In the genomic region with DNA sequence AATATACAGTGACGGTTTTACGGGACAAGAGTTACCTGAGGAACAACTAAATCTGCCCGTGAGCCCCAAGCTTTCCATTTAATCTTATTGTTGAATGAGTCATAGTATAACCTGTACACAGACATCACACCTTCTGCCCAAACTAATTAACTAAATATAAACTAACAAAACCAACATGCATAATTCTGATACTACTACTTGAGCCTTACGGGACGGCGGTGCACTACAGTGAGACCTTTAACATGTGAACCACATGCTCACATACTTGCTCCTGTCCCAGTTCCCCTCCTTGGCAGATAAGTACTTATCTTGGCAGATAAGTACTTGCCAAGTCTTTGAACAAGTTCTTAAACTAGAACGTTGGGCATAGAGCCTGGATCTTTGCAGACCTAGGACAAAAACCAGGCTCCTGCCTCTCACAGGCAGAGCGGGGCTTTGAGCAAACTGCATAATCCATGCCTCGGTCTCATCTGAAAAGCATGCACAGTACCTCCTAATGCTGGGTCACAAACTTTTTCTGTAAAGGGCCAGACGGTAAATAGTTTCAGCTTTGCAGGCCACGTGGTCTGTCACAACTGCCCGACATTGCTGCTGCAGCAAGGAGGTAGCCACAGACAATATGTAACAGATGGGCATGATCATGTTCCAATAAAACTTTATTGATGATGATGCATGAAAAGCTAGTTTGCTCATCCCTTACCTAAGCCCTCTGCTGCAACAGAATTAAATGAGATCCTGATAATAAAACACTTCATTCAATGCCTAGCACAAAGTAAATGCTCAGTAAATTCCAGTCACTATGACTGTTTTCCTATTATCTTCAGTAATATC, we compare ENCODE assay signal across 13 cellular contexts. TPM values are rescaled to one million over a fixed set of nuclear protein-coding genes. Genes with fewer than 3 reads are reported as not detected.
DNase-seq lines count a peak whose midpoint lies in the region; ATAC-seq and TF ChIP-seq lines count a peak whose summit lies in the region.
"Had no signal": no experiment of that assay in that cellular context is flagged by ENCODE, and none has a peak within 500 bp of the region (broad histone marks: within the 10 kb centered on the region; RNA-seq: fewer than 3 reads in every experiment).

No MANE protein-coding gene starts in this region.

- no peak overlapping the region for H3K4me3 Mint-ChIP-seq in activated CD8-positive, alpha-beta memory T cell treated with anti-CD3 and anti-CD28 coated beads, Interleukin-2, amount 10 ng/mL, durations not matched to agents 7 days and 5 days
- no peak overlapping the region for H3K4me3 Mint-ChIP-seq in type B pancreatic cell
- H3K4me3 Mint-ChIP-seq: dendritic cell treated with granulocyte-macrophage colony-stimulating factor and Interleukin-4, amounts not matched to agents 40 ng/mL and 50 ng/mL, for 4 days had no signal

- dilution Hi-C loops in mammary epithelial cell (cut with HindIII; ENCODE audit: low sequenced_read_pairs), result no loop called here

- H3K9me3 ChIP-seq in heart left ventricle (no peaks in the 10 kb centered on the region), right atrium auricular region (no peaks in the 10 kb centered on the region), mammary epithelial cell (replicated peaks; ENCODE audit: insufficient read depth, low read length) (no peaks in the 10 kb centered on the region)

- H3K9ac ChIP-seq in mammary epithelial cell (ENCODE audit: insufficient read depth, low read length), result no peak overlapping the region

- TF ChIP-seq POLR2A in heart left ventricle (IDR thresholded peaks at IDR 0.05), result no peak

- peaks cover 77% of the 10 kb centered on the region for H3K36me3 Mint-ChIP-seq in activated CD8-positive, alpha-beta memory T cell treated with anti-CD3 and anti-CD28 coated beads, Interleukin-2, amount 10 ng/mL, durations not matched to agents 7 days and 5 days
- peaks cover 56% of the 10 kb centered on the region for H3K36me3 Mint-ChIP-seq in type B pancreatic cell

- H2AFZ ChIP-seq in mammary epithelial cell (ENCODE audit: low read depth, low read length), result no peak overlapping the region

- H3K36me3 ChIP-seq in heart left ventricle (peaks cover 0 to 100% (median 95%) of the 10 kb centered on the region in 9 donors), right atrium auricular region (peaks cover 70% of the 10 kb centered on the region), mammary epithelial cell (ENCODE audit: insufficient read depth, low read length) (peaks cover 59% of the 10 kb centered on the region)

- intact Hi-C loops in heart left ventricle (cut with DNase I) (loop anchor here in 3 of 10 donors (10.0 kb wide), 5 partner anchors 164 to 634 kb away; a partner anchor contains a TSS), mammary epithelial cell (cut with micrococcal nuclease) (no loop called here)

- no peaks in the 10 kb centered on the region for H4K20me1 ChIP-seq in mammary epithelial cell (ENCODE audit: insufficient read depth, low read length)

- 51 to 62% (median 53%) methylated on average over 10 to 12 of the region's 12 CpGs for WGBS in heart left ventricle, 4 donors
- WGBS in mammary epithelial cell (ENCODE audit: low coverage, missing lambda C conversion rate), result 89% methylated on average over 12 of the region's 12 CpGs

- peaks cover 82% of the 10 kb centered on the region for H3K79me2 ChIP-seq in mammary epithelial cell (ENCODE audit: insufficient read depth, low read length)

- H3K4me3 ChIP-seq in heart left ventricle (no peak overlapping the region), right atrium auricular region (no peak overlapping the region), mammary epithelial cell (replicated peaks in 1 of 3; ENCODE audit: insufficient read depth in 1 of 3, low read depth in 2 of 3, low read length in 3 of 3) (no peak overlapping the region)

- H3K27me3 Mint-ChIP-seq in activated CD8-positive, alpha-beta memory T cell treated with anti-CD3 and anti-CD28 coated beads, Interleukin-2, amount 10 ng/mL, durations not matched to agents 7 days and 5 days, result no peaks in the 10 kb centered on the region
- no peaks in the 10 kb centered on the region for H3K27me3 Mint-ChIP-seq in type B pancreatic cell
- H3K27me3 Mint-ChIP-seq: dendritic cell treated with granulocyte-macrophage colony-stimulating factor and Interleukin-4, amounts not matched to agents 40 ng/mL and 50 ng/mL, for 4 days had no signal

- no peak for TF ChIP-seq CTCF in heart left ventricle (IDR thresholded peaks at IDR 0.05)
- no peak for TF ChIP-seq CTCF in right atrium auricular region (IDR thresholded peaks at IDR 0.05)
- TF ChIP-seq CTCF in type B pancreatic cell (conservative IDR thresholded peaks at IDR 0.05), result no peak
- TF ChIP-seq CTCF in mammary epithelial cell (conservative IDR thresholded peaks at IDR 0.05 in 1 of 2, IDR thresholded peaks at IDR 0.05 in 1 of 2; ENCODE audit: extremely low read depth in 1 of 2, insufficient read depth in 1 of 2, low read depth in 1 of 2, low read length in 2 of 2), result no peak

- H3K4me1 ChIP-seq in heart left ventricle (peaks cover 0 to 17% (median 7%) of the 10 kb centered on the region in 12 donors), right atrium auricular region (peaks cover 0 to 11% of the 10 kb centered on the region in 2 donors), mammary epithelial cell (ENCODE audit: insufficient read depth, low read length) (no peaks in the 10 kb centered on the region)

- DNase-seq in heart left ventricle, result no peak
- no peak for DNase-seq in right atrium auricular region (ENCODE audit: low spot score)
- DNase-seq in activated CD8-positive, alpha-beta memory T cell treated with anti-CD3 and anti-CD28 coated beads, Interleukin-2, amount 10 ng/mL, durations not matched to agents 7 days and 5 days, result peak; percentile 35
- peak; percentile 19 for DNase-seq in left lobe of liver (ENCODE audit: low spot score)
- DNase-seq in type B pancreatic cell (ENCODE audit: extremely low spot score, unreplicated experiment), result peak; percentile 15
- no peak for DNase-seq in effector CD4-positive, alpha-beta T cell
- no peak for DNase-seq in mammary epithelial cell
- DNase-seq: amygdala, DMS 273 treated with DMSO at 0.1 percent for 48 hours, mesenchymal stem cell, NCI-H2171 had no signal

- peaks cover 60% of the 10 kb centered on the region for H3K4me1 Mint-ChIP-seq in activated CD8-positive, alpha-beta memory T cell treated with anti-CD3 and anti-CD28 coated beads, Interleukin-2, amount 10 ng/mL, durations not matched to agents 7 days and 5 days
- peaks cover 4% of the 10 kb centered on the region for H3K4me1 Mint-ChIP-seq in type B pancreatic cell (ENCODE audit: unreplicated experiment)

- CTCF ChIA-PET in activated CD8-positive, alpha-beta memory T cell treated with anti-CD3 and anti-CD28 coated beads, Interleukin-2, amount 10 ng/mL, durations not matched to agents 7 days and 5 days (lab: Charles Lee), result interaction anchor here (0.5 to 2.3 kb wide), 4 partner anchors 8 to 369 kb away, joined by 3 to 9 read pairs (median 6); no protein-coding TSS in a partner anchor
- CTCF ChIA-PET in mammary epithelial cell (lab: Charles Lee; ENCODE audit: low non-redundant PET), result no interaction called here

- H3K27me3 ChIP-seq in heart left ventricle (no peaks in the 10 kb centered on the region), right atrium auricular region (no peaks in the 10 kb centered on the region), mammary epithelial cell (ENCODE audit: insufficient read depth, low read length) (no peaks in the 10 kb centered on the region)

- H3K27ac Mint-ChIP-seq in activated CD8-positive, alpha-beta memory T cell treated with anti-CD3 and anti-CD28 coated beads, Interleukin-2, amount 10 ng/mL, durations not matched to agents 7 days and 5 days, result no peak overlapping the region
- H3K27ac Mint-ChIP-seq in type B pancreatic cell, result peak overlapping the region; percentile 28
- H3K27ac Mint-ChIP-seq: dendritic cell treated with granulocyte-macrophage colony-stimulating factor and Interleukin-4, amounts not matched to agents 40 ng/mL and 50 ng/mL, for 4 days had no signal

- BruUV-seq in mammary epithelial cell (replicated peaks; lab: Mats Ljungman, UMichigan), result no TSS peak

- peak in 3 of 4 donors; percentile 39 to 81 (median 70) for ATAC-seq in heart left ventricle
- ATAC-seq in activated CD8-positive, alpha-beta memory T cell treated with anti-CD3 and anti-CD28 coated beads, Interleukin-2, amount 10 ng/mL, durations not matched to agents 7 days and 5 days, result no peak
- no peak for ATAC-seq in left lobe of liver
- ATAC-seq in GM19395 (IDR thresholded peaks at IDR 0.05; ENCODE audit: unreplicated experiment), result no peak

- in situ Hi-C loops in mammary epithelial cell (cut with MboI; ENCODE audit: low sequenced_read_pairs in 2 of 2), result loop anchor here (10.0 to 25.0 kb wide), 2 partner anchors 492 to 494 kb away; a partner anchor contains a TSS

- no peak overlapping the region for H3K4me2 ChIP-seq in mammary epithelial cell (ENCODE audit: insufficient read depth, low read depth, low read length)

- no peaks in the 10 kb centered on the region for H3K9me3 Mint-ChIP-seq in activated CD8-positive, alpha-beta memory T cell treated with anti-CD3 and anti-CD28 coated beads, Interleukin-2, amount 10 ng/mL, durations not matched to agents 7 days and 5 days (ENCODE audit: low read depth)
- no peaks in the 10 kb centered on the region for H3K9me3 Mint-ChIP-seq in type B pancreatic cell
- H3K9me3 Mint-ChIP-seq: dendritic cell treated with granulocyte-macrophage colony-stimulating factor and Interleukin-4, amounts not matched to agents 40 ng/mL and 50 ng/mL, for 4 days had no signal

- H3K27ac ChIP-seq in heart left ventricle (no peak overlapping the region), right atrium auricular region (no peak overlapping the region), mammary epithelial cell (ENCODE audit: insufficient read depth, low read depth, low read length) (no peak overlapping the region)

RNA-seq across cellular contexts. Expression of a gene that starts 23.0 kb away (rescaled TPM):
- 10 to 100 TPM in 2 of 9 donors, 1 to 10 TPM in 7; 5.4 to 24.1 (median 8.6) TPM for total RNA-seq in heart left ventricle
- polyA plus RNA-seq in heart left ventricle, result 1 to 10 TPM; 3.7 to 5.0 TPM
- total RNA-seq in right atrium auricular region, result 10 to 100 TPM in 1 of 2 donors, 1 to 10 TPM in 1; 7.6 to 13.8 TPM
- total RNA-seq in activated CD8-positive, alpha-beta memory T cell treated with anti-CD3 and anti-CD28 coated beads, Interleukin-2, amount 10 ng/mL, durations not matched to agents 7 days and 5 days, result 10 to 100 TPM; 80.2 to 81.9 TPM
- 11.1 TPM for total RNA-seq in left lobe of liver
- 32.8 and 78.1 TPM in 2 replicates for total RNA-seq in type B pancreatic cell (ENCODE audit: low replicate concordance)
- total RNA-seq in mammary epithelial cell, result 10 to 100 TPM; 30.8 to 39.8 TPM
- 8.7 TPM for polyA plus RNA-seq in mammary epithelial cell
- polyA minus RNA-seq in mammary epithelial cell, result 63.7 TPM

Comparison
In these comparisons a context has a peak if more than half of its experiments do, and no peak if none do; other contexts are left out.
1. ATAC-seq: peak in heart left ventricle (3 of 4); none in activated CD8-positive, alpha-beta memory T cell treated with anti-CD3 and anti-CD28 coated beads, Interleukin-2, amount 10 ng/mL, durations not matched to agents 7 days and 5 days (single experiment), left lobe of liver (single experiment) and GM19395 (single experiment).
2. DNase-seq: peak in activated CD8-positive, alpha-beta memory T cell treated with anti-CD3 and anti-CD28 coated beads, Interleukin-2, amount 10 ng/mL, durations not matched to agents 7 days and 5 days (single experiment), left lobe of liver (single experiment) and type B pancreatic cell (single experiment); none in heart left ventricle (0 of 5), right atrium auricular region (single experiment), effector CD4-positive, alpha-beta T cell (single experiment) and mammary epithelial cell (single experiment).